8 cellular contexts compared by ENCODE assay signal in the genomic region with DNA sequence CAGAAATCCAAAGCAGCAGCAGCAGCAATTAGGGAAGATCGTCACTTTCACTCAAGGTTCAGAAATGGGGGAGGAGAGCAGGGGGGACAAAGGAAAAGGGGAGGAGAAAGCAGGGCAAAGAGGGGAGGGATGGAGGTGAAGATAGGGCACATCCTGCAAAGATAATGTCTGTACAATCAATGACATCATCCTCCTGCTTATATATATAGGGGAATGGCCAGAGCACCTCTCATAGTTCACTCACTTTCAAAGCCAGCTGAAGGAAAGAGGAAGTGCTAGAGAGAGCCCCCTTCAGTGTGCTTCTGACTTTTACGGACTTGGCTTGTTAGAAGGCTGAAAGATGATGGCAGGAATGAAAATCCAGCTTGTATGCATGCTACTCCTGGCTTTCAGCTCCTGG. TPM values are rescaled to one million over a fixed set of nuclear protein-coding genes. Genes with fewer than 3 reads are reported as not detected.
DNase-seq lines count a peak whose midpoint lies in the region; ATAC-seq and TF ChIP-seq lines count a peak whose summit lies in the region.

A gene with protein sequence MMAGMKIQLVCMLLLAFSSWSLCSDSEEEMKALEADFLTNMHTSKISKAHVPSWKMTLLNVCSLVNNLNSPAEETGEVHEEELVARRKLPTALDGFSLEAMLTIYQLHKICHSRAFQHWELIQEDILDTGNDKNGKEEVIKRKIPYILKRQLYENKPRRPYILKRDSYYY (plus strand): TSS at position 232 of the 400 bp plus-strand sequence. CDS start 109 bp downstream, at position 341.

- no peaks in the 10 kb centered on the region for H3K4me1 ChIP-seq in hepatocyte (ENCODE audit: insufficient read depth)

- DNase-seq in NCI-H2227 treated with DMSO at 0.1 percent for 48 hours (lab: John Stamatoyannopoulos, UW) (peak; percentile 73), hepatocyte (ENCODE audit: low spot score) (peak; percentile 11), D341Med (ENCODE audit: low spot score) (no peak), dorsolateral prefrontal cortex (no peak)
- no peak for DNase-seq in activated naive CD4-positive, alpha-beta T cell (lab: John Stamatoyannopoulos, UW)
- DNase-seq in activated naive CD4-positive, alpha-beta T cell treated with anti-CD3 and anti-CD28 coated beads, Interleukin-2, amount 50 U/mL, for 72 hours (ENCODE audit: low spot score in 2 of 2): no peak

- H3K9me3 ChIP-seq in hepatocyte (ENCODE audit: low read depth): no peaks in the 10 kb centered on the region

- H3K9me2 ChIP-seq in hepatocyte (replicated peaks; ENCODE audit: insufficient read depth): no peaks in the 10 kb centered on the region

- no peak within 1 kb of the TSS for H3K27ac Mint-ChIP-seq in activated naive CD4-positive, alpha-beta T cell treated with anti-CD3 and anti-CD28 coated beads, Interleukin-2, amount 50 U/mL, for 72 hours

- H2AFZ ChIP-seq in hepatocyte: peak within 1 kb of the TSS; percentile 35

- WGBS in hepatocyte (ENCODE audit: low lambda C conversion rate, missing lambda C conversion rate): 13% methylated on average over 2 of the region's 2 CpGs

- no peak within 1 kb of the TSS for H3K4me2 ChIP-seq in hepatocyte

- no peaks in the 10 kb centered on the region for H3K9me3 Mint-ChIP-seq in activated naive CD4-positive, alpha-beta T cell treated with anti-CD3 and anti-CD28 coated beads, Interleukin-2, amount 50 U/mL, for 72 hours

- H3K27ac ChIP-seq in hepatocyte (no peak within 1 kb of the TSS), dorsolateral prefrontal cortex (no peak within 1 kb of the TSS)

- no peaks in the 10 kb centered on the region for H3K36me3 Mint-ChIP-seq in activated naive CD4-positive, alpha-beta T cell treated with anti-CD3 and anti-CD28 coated beads, Interleukin-2, amount 50 U/mL, for 72 hours

- H4K20me1 ChIP-seq in hepatocyte (ENCODE audit: insufficient read depth, poor library complexity, severe bottlenecking): no peaks in the 10 kb centered on the region

- no peaks in the 10 kb centered on the region for H3K79me2 ChIP-seq in hepatocyte

- H3K27me3 ChIP-seq in hepatocyte (no peaks in the 10 kb centered on the region), dorsolateral prefrontal cortex (peaks cover 0 to 27% (median 0%) of the 10 kb centered on the region in 45 donors)

- intact Hi-C loops in dorsolateral prefrontal cortex (cut with DNase I): no loop called here

- H3K4me3 ChIP-seq in hepatocyte (no peak within 1 kb of the TSS), dorsolateral prefrontal cortex (no peak within 1 kb of the TSS)

- H3K36me3 ChIP-seq in hepatocyte (replicated peaks; ENCODE audit: insufficient read depth, low read depth): no peaks in the 10 kb centered on the region

- TF ChIP-seq CTCF in hepatocyte (IDR thresholded peaks at IDR 0.05; ENCODE audit: poor library complexity): no peak
- peak in 1 of 56 donors; percentile 25 for TF ChIP-seq CTCF in dorsolateral prefrontal cortex (IDR thresholded peaks at IDR 0.05 in 54 of 56, conservative IDR thresholded peaks at IDR 0.05 in 2 of 56; ENCODE audit: low read depth in 1 of 56, partially characterized antibody in 56 of 56)

- ATAC-seq in GM18861 (IDR thresholded peaks at IDR 0.05; ENCODE audit: unreplicated experiment) (peak; percentile 80), HG02763 (IDR thresholded peaks at IDR 0.05; ENCODE audit: unreplicated experiment) (peak; percentile 77)
- ATAC-seq in activated naive CD4-positive, alpha-beta T cell treated with anti-CD3 and anti-CD28 coated beads, Interleukin-2, amount 50 U/mL, for 72 hours: no peak

RNA-seq across cellular contexts. Expression of the gene that starts here (rescaled TPM):
- 18.4 and 18.9 TPM in 2 replicates for total RNA-seq in hepatocyte
- polyA plus RNA-seq in hepatocyte: 2.2 and 3.2 TPM in 2 replicates
- not detected for total RNA-seq in activated naive CD4-positive, alpha-beta T cell treated with anti-CD3 and anti-CD28 coated beads, Interleukin-2, amount 50 U/mL, for 72 hours
- under 1 TPM in 6 of 120 experiments, not detected in 114; 0.32 to 0.72 (median 0.53) TPM for total RNA-seq in dorsolateral prefrontal cortex

Comparison
In these comparisons a context has a peak if more than half of its experiments do, and no peak if none do; other contexts are left out.
1. RNA of the gene that starts here (total RNA-seq): 18.4 to 18.9 TPM in hepatocyte; not detected in activated naive CD4-positive, alpha-beta T cell treated with anti-CD3 and anti-CD28 coated beads, Interleukin-2, amount 50 U/mL, for 72 hours and 0.32 to 0.72 TPM in dorsolateral prefrontal cortex; every median in the first group is over 10 times any median in the second.
2. ATAC-seq: peak in GM18861 (single experiment) and HG02763 (single experiment); none in activated naive CD4-positive, alpha-beta T cell treated with anti-CD3 and anti-CD28 coated beads, Interleukin-2, amount 50 U/mL, for 72 hours (0 of 2).
3. DNase-seq: peak in NCI-H2227 treated with DMSO at 0.1 percent for 48 hours (single experiment) and hepatocyte (single experiment); none in D341Med (single experiment), activated naive CD4-positive, alpha-beta T cell (0 of 4), activated naive CD4-positive, alpha-beta T cell treated with anti-CD3 and anti-CD28 coated beads, Interleukin-2, amount 50 U/mL, for 72 hours (0 of 2) and dorsolateral prefrontal cortex (0 of 10).